Comparison of ENCODE assay signal across 27 cellular contexts in genomic region chr15:77168211-77168610, GRCh38.
"Had no signal": no experiment of that assay in that cellular context is flagged by ENCODE, and none has a peak within 500 bp of the region (broad histone marks: within the 10 kb centered on the region; RNA-seq: fewer than 3 reads in every experiment).

No MANE protein-coding gene starts in this region.

- H3K4me1 ChIP-seq: neural progenitor cell, right atrium auricular region, right lobe of liver, testis, thyroid gland had no signal

- H3K36me3 ChIP-seq: left ventricle myocardium inferior, neural progenitor cell, neutrophil, ovary, right atrium auricular region, right lobe of liver, stomach, thyroid gland, transverse colon, upper lobe of left lung, vagina had no signal

- H3K9me3 Mint-ChIP-seq: naive B cell, natural killer cell, nephron progenitor cell, neural progenitor cell had no signal

- H3K4me1 Mint-ChIP-seq: nephron progenitor cell had no signal

- H2AFZ ChIP-seq: neural progenitor cell had no signal

- DNase-seq: islet precursor cell; left ventricle myocardium inferior; mesenchymal stem cell; naive B cell; natural killer cell; nephron progenitor cell; occipital lobe; ovary; right lobe of liver; stimulated activated CD4-positive, alpha-beta T cell treated with anti-CD3 and anti-CD28 coated beads, Interleukin-12 subunit alpha, Interleukin-12 subunit beta, amount 100 ng/mL, for 4 hours; stimulated activated CD4-positive, alpha-beta T cell treated with anti-CD3 and anti-CD28 coated beads, Interleukin-15, amount 100 ng/mL, for 24 hours; stimulated activated CD4-positive, alpha-beta T cell treated with anti-CD3 and anti-CD28 coated beads, Interleukin-2, amount 100 ng/mL, for 24 hours; stimulated activated CD4-positive, alpha-beta T cell treated with anti-CD3 and anti-CD28 coated beads, Interleukin-4, amount 100 ng/mL, for 1 hour; stimulated activated naive B cell treated with anti-CD40 and anti-IgM and Interleukin-4, amounts not matched to agents 10 μg/mL and 1 μg/mL and 100 μg/mL, for 72 hours; stimulated activated naive CD8-positive, alpha-beta T cell treated with anti-CD3 and anti-CD28 coated beads, Interleukin-15, Interleukin-2, amounts not matched to agents 100 U/mL and 50 U/mL, for 24 hours; stomach; testis; thyroid gland; transverse colon; upper lobe of left lung had no signal

- H3K27me3 ChIP-seq: neural progenitor cell, neutrophil, ovary, right atrium auricular region, right lobe of liver, stomach, testis, thyroid gland, transverse colon, upper lobe of left lung, vagina had no signal

- H3K9me3 ChIP-seq: left ventricle myocardium inferior, neutrophil, ovary, right atrium auricular region, right lobe of liver, stomach, testis, thyroid gland, transverse colon, upper lobe of left lung, vagina had no signal

- H3K27ac ChIP-seq: left ventricle myocardium inferior, neural progenitor cell, neutrophil, ovary, right atrium auricular region, right lobe of liver, stomach, testis, thyroid gland, transverse colon, upper lobe of left lung, vagina had no signal

- H3K9ac ChIP-seq: neural progenitor cell had no signal

- H3K27me3 Mint-ChIP-seq: naive B cell; progenitor cell of endocrine pancreas; stimulated activated naive B cell treated with anti-CD40 and anti-IgM and Interleukin-4, amounts not matched to agents 10 μg/mL and 1 μg/mL and 100 μg/mL, for 72 hours had no signal

- H3K4me3 Mint-ChIP-seq: naive B cell; natural killer cell; nephron progenitor cell; neural progenitor cell; stimulated activated naive B cell treated with anti-CD40 and anti-IgM and Interleukin-4, amounts not matched to agents 10 μg/mL and 1 μg/mL and 100 μg/mL, for 72 hours had no signal

- H3K4me2 ChIP-seq: neural progenitor cell had no signal

- H3K36me3 Mint-ChIP-seq: naive B cell, natural killer cell, neural progenitor cell had no signal

- ATAC-seq: natural killer cell; right lobe of liver; stimulated activated naive B cell treated with anti-CD40 and anti-IgM and Interleukin-4, amounts not matched to agents 10 μg/mL and 1 μg/mL and 100 μg/mL, for 72 hours; stimulated activated naive CD8-positive, alpha-beta T cell treated with anti-CD3 and anti-CD28 coated beads, Interleukin-15, Interleukin-2, amounts not matched to agents 100 U/mL and 50 U/mL, for 24 hours had no signal

- H3K4me3 ChIP-seq: left ventricle myocardium inferior, lung, neural progenitor cell, ovary, right atrium auricular region, right lobe of liver, skin epidermis, stomach, testis, thyroid gland, transverse colon, upper lobe of left lung, vagina had no signal

- H3K27ac Mint-ChIP-seq: natural killer cell; nephron progenitor cell; neural progenitor cell; progenitor cell of endocrine pancreas; stimulated activated naive B cell treated with anti-CD40 and anti-IgM and Interleukin-4, amounts not matched to agents 10 μg/mL and 1 μg/mL and 100 μg/mL, for 72 hours had no signal
